In the genomic region with DNA sequence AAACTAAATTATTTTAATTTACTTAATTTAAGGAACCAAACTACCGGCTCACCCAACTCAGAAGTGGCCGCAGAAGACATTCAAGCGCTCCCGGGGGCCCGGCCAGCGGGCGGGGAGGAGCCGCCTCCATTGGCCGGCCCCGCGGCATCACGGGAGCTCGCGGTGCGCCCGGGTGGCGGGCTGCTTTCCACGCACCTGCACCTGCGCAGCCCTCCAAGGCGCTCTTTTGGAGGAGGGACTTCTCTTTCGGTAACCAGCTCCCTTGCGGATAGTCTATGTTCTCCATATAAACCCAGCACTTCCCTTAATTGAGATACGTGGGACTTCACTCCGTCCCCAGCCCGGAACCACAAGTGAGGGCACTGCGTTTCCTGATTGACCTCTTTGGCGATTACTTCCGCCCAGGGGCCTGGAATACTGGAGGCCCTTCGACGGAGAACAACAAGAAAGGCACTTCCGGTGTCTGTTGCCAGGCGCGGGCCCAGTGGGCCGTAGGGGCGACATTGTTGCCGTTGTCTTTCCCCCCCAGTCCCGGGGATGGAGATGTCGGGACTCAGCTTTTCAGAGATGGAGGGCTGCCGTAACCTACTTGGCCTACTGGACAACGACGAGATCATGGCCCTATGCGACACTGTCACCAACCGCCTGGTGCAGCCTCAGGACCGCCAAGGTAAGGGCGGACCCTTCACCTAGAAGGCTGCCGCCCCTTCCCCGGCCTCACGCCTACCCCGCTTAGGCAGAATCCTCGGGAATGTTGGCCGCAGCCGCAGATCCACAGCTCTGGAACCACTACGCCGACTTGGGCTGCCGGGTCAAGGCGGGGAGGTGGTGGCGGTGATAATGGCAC, we compare ENCODE assay signal across 8 cellular contexts. TPM values are rescaled to one million over a fixed set of nuclear protein-coding genes. Genes with fewer than 3 reads are reported as not detected.
A peak's percentile ranks its signal among the peaks of the same experiment; 100 is the strongest.
DNase-seq lines count a peak whose midpoint lies in the region; ATAC-seq, FAIRE-seq and TF ChIP-seq lines count a peak whose summit lies in the region.

A gene (plus strand): TSS at position 444 of the 847 bp plus-strand sequence. CDS start 94 bp downstream, at position 538.

- peak within 1 kb of the TSS; percentile 97 for H3K4me3 ChIP-seq in NT2/D1 (ENCODE audit: insufficient read length, low read depth)
- H3K4me3 ChIP-seq in endodermal cell (ENCODE audit: low read length): peak within 1 kb of the TSS; percentile 95

- peak within 1 kb of the TSS; percentile 89 for H3K27ac ChIP-seq in endodermal cell (ENCODE audit: low read depth, low read length)

- peak; percentile 81 for ATAC-seq in GM21381 (IDR thresholded peaks at IDR 0.05; ENCODE audit: unreplicated experiment)
- ATAC-seq in activated CD8-positive, alpha-beta memory T cell treated with anti-CD3 and anti-CD28 coated beads, Interleukin-2, amount 10 ng/mL, durations not matched to agents 7 days and 5 days: peak; percentile 93

- 0% methylated on average over 23 to 57 of the region's 57 CpGs for whole genome bisulfite sequencing in endodermal cell (ENCODE audit: insufficient coverage in 1 of 2, insufficient read length in 1 of 2), 2 experiments

- H3K9me3 Mint-ChIP-seq in activated CD8-positive, alpha-beta memory T cell treated with anti-CD3 and anti-CD28 coated beads, Interleukin-2, amount 10 ng/mL, durations not matched to agents 7 days and 5 days (ENCODE audit: low read depth): no peaks in the 10 kb centered on the region
- no peaks in the 10 kb centered on the region for H3K9me3 Mint-ChIP-seq in endodermal cell

- CTCF ChIA-PET in activated CD8-positive, alpha-beta memory T cell treated with anti-CD3 and anti-CD28 coated beads, Interleukin-2, amount 10 ng/mL, durations not matched to agents 7 days and 5 days (lab: Charles Lee): interaction anchor here (1.4 to 3.7 kb wide), 4 partner anchors 37 to 120 kb away, joined by 4 to 18 read pairs (median 7); a partner anchor contains a TSS

- H3K9ac ChIP-seq in NT2/D1 (ENCODE audit: insufficient read length, low read depth) (peak within 1 kb of the TSS; percentile 97), endodermal cell (ENCODE audit: extremely low read depth, low read length, poor library complexity, severe bottlenecking) (peak within 1 kb of the TSS; percentile 77)

- peaks cover 21% of the 10 kb centered on the region for H3K36me3 Mint-ChIP-seq in activated CD8-positive, alpha-beta memory T cell treated with anti-CD3 and anti-CD28 coated beads, Interleukin-2, amount 10 ng/mL, durations not matched to agents 7 days and 5 days
- peaks cover 16% of the 10 kb centered on the region for H3K36me3 Mint-ChIP-seq in endodermal cell (ENCODE audit: low read depth)

- peak; percentile 86 for FAIRE-seq in HTR-8/SVneo (lab: Jason Lieb, UNC)

- H3K4me1 ChIP-seq in NT2/D1 (ENCODE audit: insufficient read depth, insufficient read length) (no peaks in the 10 kb centered on the region), endodermal cell (ENCODE audit: control insufficient read depth, insufficient read depth, low read length) (peaks cover 3% of the 10 kb centered on the region)

- H3K4me1 Mint-ChIP-seq in activated CD8-positive, alpha-beta memory T cell treated with anti-CD3 and anti-CD28 coated beads, Interleukin-2, amount 10 ng/mL, durations not matched to agents 7 days and 5 days: peaks cover 40% of the 10 kb centered on the region
- H3K4me1 Mint-ChIP-seq in endodermal cell: peaks cover 26% of the 10 kb centered on the region

- TF ChIP-seq CTCF in endodermal cell (conservative IDR thresholded peaks at IDR 0.05): no peak

- H3K4me3 Mint-ChIP-seq in activated CD8-positive, alpha-beta memory T cell treated with anti-CD3 and anti-CD28 coated beads, Interleukin-2, amount 10 ng/mL, durations not matched to agents 7 days and 5 days: peak within 1 kb of the TSS; percentile 97
- H3K4me3 Mint-ChIP-seq in endodermal cell: peak within 1 kb of the TSS; percentile 93

- no peaks in the 10 kb centered on the region for H3K27me3 ChIP-seq in NT2/D1 (ENCODE audit: insufficient read depth, insufficient read length)
- no peaks in the 10 kb centered on the region for H3K27me3 ChIP-seq in endodermal cell (ENCODE audit: control insufficient read depth, insufficient read depth, low read length, poor library complexity, severe bottlenecking)

- H3K36me3 ChIP-seq in NT2/D1 (ENCODE audit: insufficient read depth, insufficient read length, low read length) (peaks cover 25% of the 10 kb centered on the region), endodermal cell (ENCODE audit: control insufficient read depth, insufficient read depth, low read length) (peaks cover 15% of the 10 kb centered on the region)

- H3K9me3 ChIP-seq in NT2/D1 (ENCODE audit: insufficient read depth, low read length): no peaks in the 10 kb centered on the region
- H3K9me3 ChIP-seq in endodermal cell (ENCODE audit: control insufficient read depth, low read length): no peaks in the 10 kb centered on the region

- peak within 1 kb of the TSS; percentile 98 for H3K27ac Mint-ChIP-seq in activated CD8-positive, alpha-beta memory T cell treated with anti-CD3 and anti-CD28 coated beads, Interleukin-2, amount 10 ng/mL, durations not matched to agents 7 days and 5 days
- H3K27ac Mint-ChIP-seq in endodermal cell: peak within 1 kb of the TSS; percentile 98

- no peaks in the 10 kb centered on the region for H3K27me3 Mint-ChIP-seq in activated CD8-positive, alpha-beta memory T cell treated with anti-CD3 and anti-CD28 coated beads, Interleukin-2, amount 10 ng/mL, durations not matched to agents 7 days and 5 days
- H3K27me3 Mint-ChIP-seq in endodermal cell (ENCODE audit: insufficient read depth): no peaks in the 10 kb centered on the region

- in situ Hi-C loops in Caki2 (cut with HindIII; ENCODE audit: low pct_unique_long_range_greater_than_20kb, low sequenced_read_pairs): no loop called here

- DNase-seq in Caki2 (ENCODE audit: low read depth) (peak; percentile 87), HTR-8/SVneo (ENCODE audit: insufficient read length, low spot score) (peak; percentile 88), NT2/D1 (ENCODE audit: low read depth, low spot score) (peak; percentile 82), endodermal cell (peak; percentile 95), mesenteric fat pad (ENCODE audit: low spot score) (peak; percentile 93)
- peak; percentile 88 for DNase-seq in activated CD8-positive, alpha-beta memory T cell treated with anti-CD3 and anti-CD28 coated beads, Interleukin-2, amount 10 ng/mL, durations not matched to agents 7 days and 5 days
- DNase-seq in stimulated activated CD8-positive, alpha-beta memory T cell treated with anti-CD3 and anti-CD28 coated beads, Interleukin-15, amount 100 ng/mL, for 1 hour (ENCODE audit: low read depth): peak; percentile 49

RNA-seq across cellular contexts. Expression of the gene that starts here (rescaled TPM):
- 10.7 and 12.5 TPM in 2 replicates for total RNA-seq in Caki2 (2014; rRNA removed; shearing (Covaris generic); ENCODE audit: low replicate concordance)
- total RNA-seq in activated CD8-positive, alpha-beta memory T cell treated with anti-CD3 and anti-CD28 coated beads, Interleukin-2, amount 10 ng/mL, durations not matched to agents 7 days and 5 days: 10 to 100 TPM; 31.3 to 34.0 TPM
- total RNA-seq in endodermal cell (10 to 100 TPM; 35.9 to 37.9 TPM), mesenteric fat pad (22.6 TPM)
- 34.3 TPM for polyA plus RNA-seq in endodermal cell (2013, experiment 1 of 2)
- 29.4 TPM for polyA plus RNA-seq in endodermal cell (2013, experiment 2 of 2)

Comparison
In these comparisons a context has a peak if more than half of its experiments do, and no peak if none do; other contexts are left out.
1. Peak in every context shown above with its lines: DNase-seq, ATAC-seq, H3K4me3 ChIP-seq and H3K27ac ChIP-seq.